Comparison of ENCODE assay signal across 23 cellular contexts in genomic region chr1:156822680-156823079, GRCh38. TPM values are rescaled to one million over a fixed set of nuclear protein-coding genes. Genes with fewer than 3 reads are reported as not detected.
"Had no signal": no experiment of that assay in that cellular context is flagged by ENCODE, and none has a peak within 500 bp of the region (broad histone marks: within the 10 kb centered on the region; RNA-seq: fewer than 3 reads in every experiment).

No MANE protein-coding gene starts in this region.

- DNase-seq: activated CD4-positive, CD25-positive, alpha-beta regulatory T cell; activated gamma-delta T cell; amygdala; cerebellar nuclear complex; endodermal cell; esophagus squamous epithelium; heart left ventricle; islet precursor cell; left cardiac atrium; ovary; psoas muscle; stimulated activated CD4-positive, alpha-beta T cell treated with anti-CD3 and anti-CD28 coated beads, Interleukin-1b, Interleukin-23, amount 100 ng/mL, for 48 hours; T1000; testis had no signal

- H3K4me3 ChIP-seq: coronary artery, esophagus squamous epithelium, gastroesophageal sphincter, heart left ventricle, ovary, psoas muscle, right atrium auricular region, testis, vagina had no signal

- H3K4me1 ChIP-seq: esophagus squamous epithelium, gastroesophageal sphincter, heart left ventricle, psoas muscle, right atrium auricular region, vagina had no signal

- H3K9me3 ChIP-seq: esophagus squamous epithelium, gastroesophageal sphincter, heart left ventricle, neutrophil, ovary, psoas muscle, right atrium auricular region, testis, vagina had no signal

- ATAC-seq: gastroesophageal sphincter, heart left ventricle, left cardiac atrium, psoas muscle had no signal

- H3K27ac Mint-ChIP-seq: endodermal cell, memory B cell, nephron had no signal

- H3K36me3 Mint-ChIP-seq: memory B cell had no signal

- H3K4me3 Mint-ChIP-seq: endodermal cell; memory B cell; nephron; T-helper 1 cell treated with Interleukin-12 subunit alpha and Interleukin-12 subunit beta and Interleukin-4 antibody, amounts not matched to agents 30 μg/mL and 1 μg/mL, for 36 hours had no signal

- H3K4me1 Mint-ChIP-seq: endodermal cell, memory B cell had no signal

- H3K9me3 Mint-ChIP-seq: endodermal cell, memory B cell had no signal

- H3K27me3 ChIP-seq: heart left ventricle, ovary, right atrium auricular region, testis, vagina had no signal

- H3K36me3 ChIP-seq: esophagus squamous epithelium, gastroesophageal sphincter, heart left ventricle, neutrophil, ovary, right atrium auricular region, vagina had no signal

- H3K27ac ChIP-seq: coronary artery, esophagus squamous epithelium, gastroesophageal sphincter, heart left ventricle, neutrophil, ovary, psoas muscle, right atrium auricular region, testis, vagina had no signal

RNA-seq across cellular contexts. Expression of gene INSRR, which starts 36.2 kb away (rescaled TPM):
- total RNA-seq: esophagus squamous epithelium, liver, right atrium auricular region, vagina had no signal
